8 cellular contexts compared by ENCODE assay signal in genomic region chr12:109597795-109598427, GRCh38. TPM values are rescaled to one million over a fixed set of nuclear protein-coding genes. Genes with fewer than 3 reads are reported as not detected.
A peak's percentile ranks its signal among the peaks of the same experiment; 100 is the strongest.
DNase-seq lines count a peak whose midpoint lies in the region; ATAC-seq and TF ChIP-seq lines count a peak whose summit lies in the region.

No MANE protein-coding gene starts in this region.

- H3K27me3 Mint-ChIP-seq in H9 (ENCODE audit: low read depth) = no peaks in the 10 kb centered on the region; the same call in none of the 2 replicates

- H3K27me3 ChIP-seq in H9 (ENCODE audit: insufficient read depth, low read length) (no peaks in the 10 kb centered on the region), mammary epithelial cell (ENCODE audit: insufficient read depth, low read length) (no peaks in the 10 kb centered on the region)

- no peak overlapping the region for H3K56ac ChIP-seq in H9 (ENCODE audit: insufficient read length, low read depth, low read length)

- TF ChIP-seq CTCF in AG09319 (IDR thresholded peaks at IDR 0.05; ENCODE audit: low read depth, low read length) = peak; percentile 98
- peak; percentile 98 for TF ChIP-seq CTCF in H9 (conservative IDR thresholded peaks at IDR 0.05)
- TF ChIP-seq CTCF in mammary epithelial cell (conservative IDR thresholded peaks at IDR 0.05 in 1 of 2, IDR thresholded peaks at IDR 0.05 in 1 of 2; ENCODE audit: extremely low read depth in 1 of 2, insufficient read depth in 1 of 2, low read depth in 1 of 2, low read length in 2 of 2) = peak; percentile 91 to 97

- dilution Hi-C loops in mammary epithelial cell (cut with HindIII; ENCODE audit: low sequenced_read_pairs) = no loop called here

- peaks cover 11 to 20% of the 10 kb centered on the region in 2 experiments for H3K4me1 Mint-ChIP-seq in H9

- no TSS peak for BruUV-seq in mammary epithelial cell (replicated peaks; lab: Mats Ljungman, UMichigan)

- H3K4me2 ChIP-seq in H9 (ENCODE audit: insufficient read depth, insufficient read length, low read length) (no peak overlapping the region), mammary epithelial cell (ENCODE audit: insufficient read depth, low read depth, low read length) (no peak overlapping the region)

- H3K27ac ChIP-seq in H9 (ENCODE audit: insufficient read length, low read depth, low read length) (no peak overlapping the region), mammary epithelial cell (ENCODE audit: insufficient read depth, low read depth, low read length) (no peak overlapping the region)

- H2BK20ac ChIP-seq in H9 (ENCODE audit: low read depth, low read length, poor library complexity, severe bottlenecking) = no peak overlapping the region

- H2AK5ac ChIP-seq in H9 (ENCODE audit: insufficient read length, low read length) = no peak overlapping the region

- H3K36me3 ChIP-seq in mammary epithelial cell (ENCODE audit: insufficient read depth, low read length) = peaks cover 3% of the 10 kb centered on the region

- H3K9me3 ChIP-seq in H9 (ENCODE audit: control insufficient read depth, low read depth, low read length) (no peaks in the 10 kb centered on the region), mammary epithelial cell (replicated peaks; ENCODE audit: insufficient read depth, low read length) (no peaks in the 10 kb centered on the region)

- H3K36me3 Mint-ChIP-seq in H9 (ENCODE audit: insufficient read depth in 1 of 3, low read depth in 3 of 3) = peaks cover 2 to 8% (median 5%) of the 10 kb centered on the region in 3 experiments; a peak in 4 of 7 replicates

- no peak for ATAC-seq in GM21737 (IDR thresholded peaks at IDR 0.05; ENCODE audit: unreplicated experiment)

- H3K14ac ChIP-seq in H9 (ENCODE audit: insufficient read depth, low read length) = no peak overlapping the region

- H3K18ac ChIP-seq in H9 (ENCODE audit: insufficient read length, low read depth, low read length) = no peak overlapping the region

- H4K5ac ChIP-seq in H9 (ENCODE audit: insufficient read length, low read depth, low read length) = no peak overlapping the region

- H3K4me3 ChIP-seq in mammary epithelial cell (replicated peaks in 1 of 3; ENCODE audit: insufficient read depth in 1 of 3, low read depth in 2 of 3, low read length in 3 of 3) = no peak overlapping the region

- H3K9ac ChIP-seq in H9 (ENCODE audit: extremely low read depth, insufficient read length, low read length) (no peak overlapping the region), mammary epithelial cell (ENCODE audit: insufficient read depth, low read length) (no peak overlapping the region)

- no peak overlapping the region for H3K4ac ChIP-seq in H9 (ENCODE audit: low read depth, low read length)

- H2BK120ac ChIP-seq in H9 (ENCODE audit: low read depth, low read length, poor library complexity, severe bottlenecking) = no peak overlapping the region

- no peaks in the 10 kb centered on the region for H3K23me2 ChIP-seq in H9 (ENCODE audit: insufficient read length, low read depth, low read length, poor library complexity, severe bottlenecking)

- H3K9me3 Mint-ChIP-seq in H9 = no peaks in the 10 kb centered on the region; a peak in 1 of 5 replicates

- no peaks in the 10 kb centered on the region for H3K79me1 ChIP-seq in H9 (ENCODE audit: insufficient read depth, low read depth, low read length, poor library complexity, severe bottlenecking)

- H3K27ac Mint-ChIP-seq in H9 = peak overlapping the region; percentile 45 to 68 (median 51); a peak in 6 of 7 replicates

- in situ Hi-C loops in mammary epithelial cell (cut with MboI; ENCODE audit: low sequenced_read_pairs in 2 of 2) = no loop called here

- peak overlapping the region in 1 of 2 experiments; percentile 43; a peak in 2 of 5 replicates for H3K4me3 Mint-ChIP-seq in H9

- H4K8ac ChIP-seq in H9 (replicated peaks; ENCODE audit: insufficient read length, low read depth, low read length) = no peak overlapping the region

- no peaks in the 10 kb centered on the region for H3K79me2 ChIP-seq in H9 (ENCODE audit: insufficient read depth, low read length)
- H3K79me2 ChIP-seq in mammary epithelial cell (ENCODE audit: insufficient read depth, low read length) = no peaks in the 10 kb centered on the region

- intact Hi-C loops in mammary epithelial cell (cut with micrococcal nuclease) = loop anchor here (1.0 to 5.0 kb wide), 7 partner anchors 16 to 284 kb away; partner anchors contain the start of gene GLTP

- H4K20me1 ChIP-seq in H9 (ENCODE audit: control insufficient read depth, insufficient read depth, insufficient read length) = no peaks in the 10 kb centered on the region
- H4K20me1 ChIP-seq in mammary epithelial cell (ENCODE audit: insufficient read depth, low read length) = no peaks in the 10 kb centered on the region

- H2AFZ ChIP-seq in H9 (ENCODE audit: low read length) (no peak overlapping the region), mammary epithelial cell (ENCODE audit: low read depth, low read length) (no peak overlapping the region)

- DNase-seq in AG09319 (ENCODE audit: extremely low read depth, low read depth) = peak; percentile 41
- peak; percentile 96 for DNase-seq in H9
- peak; percentile 58 for DNase-seq in NCI-H2196 treated with DMSO at 0.1 percent for 48 hours (lab: John Stamatoyannopoulos, UW; ENCODE audit: unreplicated experiment)
- DNase-seq in activated CD4-positive, CD25-positive, alpha-beta regulatory T cell (lab: John Stamatoyannopoulos, UW) = peak; percentile 26 to 43 (median 33)
- peak; percentile 62 for DNase-seq in mammary epithelial cell
- DNase-seq in inferior parietal cortex (ENCODE audit: extremely low spot score) = peak; percentile 90
- DNase-seq in stimulated activated CD4-positive, alpha-beta T cell treated with anti-CD3 and anti-CD28 coated beads, Interleukin-12 subunit alpha, Interleukin-12 subunit beta, amount 100 ng/mL, for 48 hours (ENCODE audit: low read depth in 2 of 3, low spot score in 1 of 3) = peak; percentile 52 to 62 (median 60)

- H3T11ph ChIP-seq in H9 (ENCODE audit: low read length) = no peak overlapping the region

- H3K4me1 ChIP-seq in H9 (ENCODE audit: insufficient read depth, low read length) (no peaks in the 10 kb centered on the region), mammary epithelial cell (ENCODE audit: insufficient read depth, low read length) (peaks cover 5% of the 10 kb centered on the region)

- CTCF ChIA-PET in mammary epithelial cell (lab: Charles Lee; ENCODE audit: low non-redundant PET) = interaction anchor here (0.6 to 1.4 kb wide), 5 partner anchors 55 to 331 kb away, joined by 3 to 6 read pairs (median 5); no protein-coding TSS in a partner anchor

- no peak overlapping the region for H4K91ac ChIP-seq in H9 (ENCODE audit: insufficient read length, low read depth, low read length)

- no CpG with 5 or more reads among the region's 27 CpGs for WGBS in H9 (ENCODE audit: extremely low coverage, insufficient read length, low lambda C conversion rate)
- 48% methylated on average over 18 of the region's 27 CpGs for WGBS in mammary epithelial cell (ENCODE audit: low coverage, missing lambda C conversion rate)

- no peak overlapping the region for H3K23ac ChIP-seq in H9 (ENCODE audit: insufficient read length, low read depth, low read length)

- no peak overlapping the region for H2BK15ac ChIP-seq in H9 (ENCODE audit: low read depth, low read length)

- H2BK12ac ChIP-seq in H9 (ENCODE audit: insufficient read length, low read depth, low read length) = no peak overlapping the region

- H2BK5ac ChIP-seq in H9 (ENCODE audit: insufficient read length, low read length) = no peak overlapping the region

RNA-seq across cellular contexts. Expression of gene MVK, which starts 24.3 kb away (rescaled TPM):
- 17.4 and 19.2 TPM in 2 replicates for total RNA-seq in H9 (2021)
- 10 to 100 TPM; 26.8 to 51.5 TPM for total RNA-seq in mammary epithelial cell
- polyA plus RNA-seq in mammary epithelial cell = 43.1 TPM
- 42.0 TPM for polyA minus RNA-seq in mammary epithelial cell

RNA-seq across cellular contexts. Expression of gene MMAB, which starts 24.6 kb away (rescaled TPM):
- total RNA-seq in H9 (2021) (22.5 and 24.3 TPM in 2 replicates), mammary epithelial cell (10 to 100 TPM; 27.5 to 67.8 TPM)
- 51.6 TPM for polyA plus RNA-seq in mammary epithelial cell
- 40.1 TPM for polyA minus RNA-seq in mammary epithelial cell

Comparison
In these comparisons a context has a peak if more than half of its experiments do, and no peak if none do; other contexts are left out.
1. DNase-seq: peak in every context shown above with its lines; median percentile 96 in H9; 90 in inferior parietal cortex; 62 in mammary epithelial cell; 60 in stimulated activated CD4-positive, alpha-beta T cell treated with anti-CD3 and anti-CD28 coated beads, Interleukin-12 subunit alpha, Interleukin-12 subunit beta, amount 100 ng/mL, for 48 hours; 58 in NCI-H2196 treated with DMSO at 0.1 percent for 48 hours; 41 in AG09319; 33 in activated CD4-positive, CD25-positive, alpha-beta regulatory T cell.